In genomic region chr1:826831-827220, GRCh38 we compare ENCODE assay signal across 8 cellular contexts.
A peak's percentile ranks its signal among the peaks of the same experiment; 100 is the strongest.
DNase-seq lines count a peak whose midpoint lies in the region; ATAC-seq, FAIRE-seq and TF ChIP-seq lines count a peak whose summit lies in the region.
"Not testable (repeated sequence)": the region's sequence is repeated elsewhere in the genome, so short reads cannot be mapped to it uniquely, and the experiment has no call there.

No MANE protein-coding gene starts in this region.

- CTCF ChIA-PET in activated CD4-positive, alpha-beta memory T cell treated with anti-CD3 and anti-CD28 coated beads for 36 hours (lab: Charles Lee) = not testable (repeated sequence)

- peak overlapping the region; percentile 40 for H3K14ac ChIP-seq in trophoblast cell (ENCODE audit: low read length)

- H3K4me2 ChIP-seq in trophoblast cell (ENCODE audit: low read length) = peak overlapping the region; percentile 78

- not testable (repeated sequence) for H3K9me3 ChIP-seq in kidney (ENCODE audit: control insufficient read depth in 1 of 2, low read length in 2 of 2); trophoblast cell (ENCODE audit: insufficient read depth, low read depth, low read length)

- intact Hi-C loops in activated CD4-positive, alpha-beta memory T cell treated with anti-CD3 and anti-CD28 coated beads for 36 hours (cut with micrococcal nuclease); kidney (cut with DNase I): not testable (repeated sequence)

- H4K91ac ChIP-seq in trophoblast cell (ENCODE audit: low read depth, low read length) = peak overlapping the region; percentile 79

- not testable (repeated sequence) for FAIRE-seq in kidney (lab: Jason Lieb, UNC)

- not testable (repeated sequence) for H3K23ac ChIP-seq in trophoblast cell (ENCODE audit: low read length)

- not testable (repeated sequence) for H3K18ac ChIP-seq in trophoblast cell (ENCODE audit: low read length)

- H2BK120ac ChIP-seq in trophoblast cell (ENCODE audit: insufficient read depth, low read length, poor library complexity) = not testable (repeated sequence)

- not testable (repeated sequence) for H2AK5ac ChIP-seq in trophoblast cell (ENCODE audit: low read length)

- peak overlapping the region; percentile 83 for H3K4me3 Mint-ChIP-seq in activated CD4-positive, alpha-beta memory T cell treated with anti-CD3 and anti-CD28 coated beads for 36 hours

- H4K8ac ChIP-seq in trophoblast cell (ENCODE audit: low read depth, low read length) = peak overlapping the region; percentile 86

- in situ Hi-C loops in KBM-7 (cut with MboI; ENCODE audit: low pct_unique_long_range_greater_than_20kb, low sequenced_read_pairs) = not testable (repeated sequence)

- not testable (repeated sequence) for H3K79me2 ChIP-seq in trophoblast cell (ENCODE audit: control insufficient read depth, insufficient read depth, low read length, poor library complexity)

- not testable (repeated sequence) for H3K9me3 Mint-ChIP-seq in activated CD4-positive, alpha-beta memory T cell treated with anti-CD3 and anti-CD28 coated beads for 36 hours

- peak overlapping the region in 1 of 2 donors; percentile 80 for H3K9ac ChIP-seq in kidney (ENCODE audit: low read length in 2 of 2)
- not testable (repeated sequence) for H3K9ac ChIP-seq in trophoblast cell (ENCODE audit: low read length)

- not testable (repeated sequence) for H3K27me3 Mint-ChIP-seq in activated CD4-positive, alpha-beta memory T cell treated with anti-CD3 and anti-CD28 coated beads for 36 hours

- ATAC-seq in GM18867 (IDR thresholded peaks at IDR 0.05; ENCODE audit: unreplicated experiment) (peak; percentile 21), HG02759 (IDR thresholded peaks at IDR 0.05; ENCODE audit: unreplicated experiment) (peak; percentile 36)

- POLR2A ChIA-PET in activated CD4-positive, alpha-beta memory T cell treated with anti-CD3 and anti-CD28 coated beads for 36 hours (lab: Charles Lee) = not testable (repeated sequence)

- H3K27ac ChIP-seq in 22Rv1 (peak overlapping the region; percentile 65), kidney (ENCODE audit: low read depth in 2 of 2, low read length in 2 of 2) (peak overlapping the region; percentile 86 to 87), trophoblast cell (ENCODE audit: low read depth, low read length) (peak overlapping the region; percentile 76)

- H3K4me3 ChIP-seq in kidney (ENCODE audit: low read length in 2 of 2) = peak overlapping the region; percentile 66 to 74
- peak overlapping the region; percentile 81 for H3K4me3 ChIP-seq in trophoblast cell (ENCODE audit: low read depth, low read length)

- H2BK12ac ChIP-seq in trophoblast cell (ENCODE audit: low read length) = not testable (repeated sequence)

- not testable (repeated sequence) for H3K4ac ChIP-seq in trophoblast cell (ENCODE audit: low read depth, low read length)

- not testable (repeated sequence) for H2BK5ac ChIP-seq in trophoblast cell (ENCODE audit: low read depth, low read length, poor library complexity)

- not testable (repeated sequence) for H4K12ac ChIP-seq in trophoblast cell (ENCODE audit: low read depth, low read length)

- TF ChIP-seq CTCF in 22Rv1 (IDR thresholded peaks at IDR 0.05); kidney (IDR thresholded peaks at IDR 0.05; ENCODE audit: borderline replicate concordance, extremely low read depth, insufficient read depth): not testable (repeated sequence)

- not testable (repeated sequence) for H3K36me3 ChIP-seq in kidney (ENCODE audit: control insufficient read depth in 1 of 2, insufficient read depth in 2 of 2, low read length in 2 of 2); trophoblast cell (ENCODE audit: control insufficient read depth in 1 of 2, insufficient read depth in 2 of 2, low read length in 2 of 2)

- peak overlapping the region; percentile 66 for H2AFZ ChIP-seq in trophoblast cell (ENCODE audit: insufficient read depth, low read length, poor library complexity)

- not testable (repeated sequence) for H3K36me3 Mint-ChIP-seq in activated CD4-positive, alpha-beta memory T cell treated with anti-CD3 and anti-CD28 coated beads for 36 hours

- H3K27me3 ChIP-seq in trophoblast cell (ENCODE audit: insufficient read depth, low read length) = not testable (repeated sequence)

- not testable (repeated sequence) for H3K79me1 ChIP-seq in trophoblast cell (ENCODE audit: low read length)

- no CpG with 5 or more reads among the region's 25 CpGs for WGBS in trophoblast cell (ENCODE audit: extremely low coverage, insufficient coverage, insufficient read length)

- peak overlapping the region; percentile 94 for H3K27ac Mint-ChIP-seq in activated CD4-positive, alpha-beta memory T cell treated with anti-CD3 and anti-CD28 coated beads for 36 hours

- H3K4me1 Mint-ChIP-seq in activated CD4-positive, alpha-beta memory T cell treated with anti-CD3 and anti-CD28 coated beads for 36 hours (ENCODE audit: low read depth) = peaks cover 33% of the 10 kb centered on the region

- DNase-seq in KBM-7 (peak; percentile 24), dermis blood vessel endothelial cell (peak; percentile 15), kidney (peak; percentile 78)
- not testable (repeated sequence) for DNase-seq in activated CD4-positive, alpha-beta memory T cell treated with anti-CD3 and anti-CD28 coated beads for 36 hours; trophoblast cell

- H3K4me1 ChIP-seq in kidney (ENCODE audit: control insufficient read depth in 1 of 2, insufficient read depth in 1 of 2, low read depth in 1 of 2, low read length in 2 of 2); trophoblast cell (ENCODE audit: control insufficient read depth in 1 of 2, insufficient read depth in 2 of 2, low read length in 2 of 2): not testable (repeated sequence)
